8 cellular contexts compared by ENCODE assay signal in the genomic region with DNA sequence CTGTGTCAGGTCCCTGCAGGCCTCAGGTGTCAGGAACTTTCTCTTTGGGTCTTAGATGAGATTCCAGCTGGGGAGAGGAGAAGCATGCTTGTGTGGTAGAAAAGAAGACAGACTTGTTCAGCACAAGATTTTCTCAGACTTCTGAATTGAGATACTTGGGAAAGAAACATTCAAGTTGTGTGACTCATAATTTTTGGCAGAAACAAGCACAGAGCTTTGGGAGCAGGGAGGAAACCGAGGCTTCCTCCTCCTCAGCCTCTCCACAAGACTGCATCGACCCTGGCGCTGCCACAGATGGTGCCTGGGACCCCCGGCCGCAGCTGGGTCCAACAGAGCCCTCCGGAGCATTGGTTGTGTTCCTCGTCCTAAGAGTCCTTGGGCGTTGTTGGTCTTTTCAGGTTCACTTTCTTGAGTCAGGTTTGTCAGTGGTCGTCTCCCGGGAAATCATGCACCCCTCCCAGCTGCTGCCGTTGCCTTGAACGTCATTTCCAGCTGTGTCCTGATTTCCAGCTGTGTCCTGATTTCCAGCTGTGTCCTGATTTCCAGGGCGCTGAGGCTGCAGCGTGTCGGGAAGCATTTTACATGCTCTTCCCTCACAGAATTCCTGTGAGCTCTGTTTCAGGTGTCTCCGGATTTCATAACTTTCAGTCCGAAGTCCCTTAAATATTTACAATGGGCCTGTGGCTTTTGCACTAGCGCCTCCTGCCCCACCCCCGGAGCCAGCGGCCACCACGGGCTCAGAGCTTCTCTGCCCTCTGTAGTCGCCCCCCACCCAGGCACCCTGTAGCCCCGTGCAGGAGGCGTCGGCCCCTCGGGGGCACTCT.
DNase-seq lines count a peak whose midpoint lies in the region; ATAC-seq and TF ChIP-seq lines count a peak whose summit lies in the region.

No MANE protein-coding gene starts in this region.

- no peaks in the 10 kb centered on the region for H3K27me3 Mint-ChIP-seq in activated T-helper 17 cell treated with anti-CD3 and anti-CD28 coated beads, Interleukin-2, amount 50 U/mL, for 72 hours

- TF ChIP-seq EP300 in sigmoid colon (IDR thresholded peaks at IDR 0.05) = no peak

- H3K27ac Mint-ChIP-seq in activated T-helper 17 cell treated with anti-CD3 and anti-CD28 coated beads, Interleukin-2, amount 50 U/mL, for 72 hours = no peak overlapping the region

- intact Hi-C loops in sigmoid colon (cut with DNase I) = no loop called here

- peaks cover 18% of the 10 kb centered on the region for H3K36me3 ChIP-seq in cardiac muscle cell
- H3K36me3 ChIP-seq in sigmoid colon = peaks cover 0 to 23% (median 11%) of the 10 kb centered on the region in 4 donors

- H3K9me3 Mint-ChIP-seq in activated T-helper 17 cell treated with anti-CD3 and anti-CD28 coated beads, Interleukin-2, amount 50 U/mL, for 72 hours = no peaks in the 10 kb centered on the region

- WGBS in sigmoid colon, 2 donors = 25 to 56% methylated on average over 26 of the region's 26 CpGs

- H3K36me3 Mint-ChIP-seq in activated T-helper 17 cell treated with anti-CD3 and anti-CD28 coated beads, Interleukin-2, amount 50 U/mL, for 72 hours (ENCODE audit: low read depth) = no peaks in the 10 kb centered on the region

- no peak for ATAC-seq in activated T-helper 17 cell treated with anti-CD3 and anti-CD28 coated beads, Interleukin-2, amount 50 U/mL, for 72 hours (replicated peaks)
- no peak for ATAC-seq in GM21515 (IDR thresholded peaks at IDR 0.05; ENCODE audit: unreplicated experiment)
- ATAC-seq in HG02938 (IDR thresholded peaks at IDR 0.05; ENCODE audit: unreplicated experiment) = no peak

- TF ChIP-seq POLR2A in sigmoid colon (IDR thresholded peaks at IDR 0.05) = no peak

- H3K27me3 ChIP-seq in cardiac muscle cell (no peaks in the 10 kb centered on the region), sigmoid colon (no peaks in the 10 kb centered on the region)

- peaks cover 5% of the 10 kb centered on the region for H3K4me1 Mint-ChIP-seq in activated T-helper 17 cell treated with anti-CD3 and anti-CD28 coated beads, Interleukin-2, amount 50 U/mL, for 72 hours

- H3K27ac ChIP-seq in cardiac muscle cell (peak overlapping the region; percentile 4), sigmoid colon (peak overlapping the region; percentile 78 to 87 (median 82))

- H3K4me3 ChIP-seq in cardiac muscle cell = no peak overlapping the region
- no peak overlapping the region for H3K4me3 ChIP-seq in sigmoid colon

- H3K4me1 ChIP-seq in cardiac muscle cell (ENCODE audit: low read depth) = no peaks in the 10 kb centered on the region
- H3K4me1 ChIP-seq in sigmoid colon = peaks cover 0 to 43% (median 34%) of the 10 kb centered on the region in 4 donors

- peak overlapping the region; percentile 18 for H3K4me3 Mint-ChIP-seq in activated T-helper 17 cell treated with anti-CD3 and anti-CD28 coated beads, Interleukin-2, amount 50 U/mL, for 72 hours

- H3K9me3 ChIP-seq in cardiac muscle cell (ENCODE audit: low read depth) = no peaks in the 10 kb centered on the region
- H3K9me3 ChIP-seq in sigmoid colon = no peaks in the 10 kb centered on the region

- TF ChIP-seq CTCF in cardiac muscle cell (IDR thresholded peaks at IDR 0.05; ENCODE audit: low read depth, low read length) = no peak
- TF ChIP-seq CTCF in sigmoid colon (IDR thresholded peaks at IDR 0.05) = no peak

- peak; percentile 95 for DNase-seq in EH (ENCODE audit: low read depth)
- peak in 1 of 2 donors; percentile 92 for DNase-seq in cardiac muscle cell (ENCODE audit: low read depth in 1 of 2, low spot score in 1 of 2)
- DNase-seq in sigmoid colon = peak; percentile 87
- DNase-seq in pons (ENCODE audit: low spot score) = no peak
- no peak for DNase-seq in NCI-H1436 (lab: John Stamatoyannopoulos, UW)

Comparison
In these comparisons a context has a peak if more than half of its experiments do, and no peak if none do; other contexts are left out.
1. DNase-seq: peak in EH (single experiment) and sigmoid colon (single experiment); none in pons (single experiment) and NCI-H1436 (single experiment).